Comparison of ENCODE assay signal across 23 cellular contexts in genomic region chr12:84455598-84455997, GRCh38.
DNase-seq lines count a peak whose midpoint lies in the region; FAIRE-seq and TF ChIP-seq lines count a peak whose summit lies in the region.
"Had no signal": no experiment of that assay in that cellular context is flagged by ENCODE, and none has a peak within 500 bp of the region (broad histone marks: within the 10 kb centered on the region; RNA-seq: fewer than 3 reads in every experiment).

No MANE protein-coding gene starts in this region.

- no peaks in the 10 kb centered on the region for H3K9me3 ChIP-seq in SK-N-SH
- no peaks in the 10 kb centered on the region for H3K9me3 ChIP-seq in MM.1S (replicated peaks; ENCODE audit: insufficient read depth, low read length)
- H3K9me3 ChIP-seq in mammary epithelial cell (replicated peaks; ENCODE audit: insufficient read depth, low read length) = no peaks in the 10 kb centered on the region
- H3K9me3 ChIP-seq: BLaER1 treated with 17β-estradiol and CSF1 and Interleukin-3, amounts not matched to agents 10 nM and 100 nM had no signal

- BruUV-seq in mammary epithelial cell (replicated peaks; lab: Mats Ljungman, UMichigan) = no TSS peak

- WGBS in SK-N-SH (ENCODE audit: low lambda C conversion rate) = 17% methylated on average over 2 of the region's 2 CpGs
- no CpG with 5 or more reads among the region's 2 CpGs for WGBS in mammary epithelial cell (ENCODE audit: low coverage, missing lambda C conversion rate)

- H4K20me1 ChIP-seq in SK-N-SH (ENCODE audit: insufficient read depth) (no peaks in the 10 kb centered on the region), MM.1S (ENCODE audit: insufficient read depth, low read length) (no peaks in the 10 kb centered on the region), mammary epithelial cell (ENCODE audit: insufficient read depth, low read length) (no peaks in the 10 kb centered on the region)
- H4K20me1 ChIP-seq: BLaER1 treated with 17β-estradiol and CSF1 and Interleukin-3, amounts not matched to agents 10 nM and 100 nM had no signal

- TF ChIP-seq RAD21 in SK-N-SH (IDR thresholded peaks at IDR 0.05; ENCODE audit: low read length) = no peak

- H3K4me2 ChIP-seq in SK-N-SH (no peak overlapping the region), MM.1S (ENCODE audit: low read depth, low read length) (no peak overlapping the region), mammary epithelial cell (ENCODE audit: insufficient read depth, low read depth, low read length) (no peak overlapping the region)
- H3K4me2 ChIP-seq: BLaER1 treated with 17β-estradiol and CSF1 and Interleukin-3, amounts not matched to agents 10 nM and 100 nM had no signal

- H3K79me2 ChIP-seq in SK-N-SH (ENCODE audit: insufficient read depth) = no peaks in the 10 kb centered on the region
- H3K79me2 ChIP-seq in MM.1S (ENCODE audit: low read length) = no peaks in the 10 kb centered on the region
- H3K79me2 ChIP-seq in mammary epithelial cell (ENCODE audit: insufficient read depth, low read length) = no peaks in the 10 kb centered on the region

- DNase-seq in EH (ENCODE audit: low read depth) (peak; percentile 11), SK-N-SH (peak; percentile 0), foreskin fibroblast (peak; percentile 9 to 49), T1000 (lab: John Stamatoyannopoulos, UW) (no peak), MM.1S (no peak), brain microvascular endothelial cell (no peak), mammary epithelial cell (no peak)
- DNase-seq: ACHN; Calu3; CD8-positive, alpha-beta T cell; DMS53; DND-41; GOT3; H7; IMR-90 had no signal

- intact Hi-C loops in mammary epithelial cell (cut with micrococcal nuclease) = no loop called here

- POLR2A ChIA-PET in SK-N-SH (lab: Yijun Ruan, JAX) = no interaction called here

- H3K27ac ChIP-seq in SK-N-SH (ENCODE audit: low read depth in 2 of 2, low read length in 1 of 2) (peak overlapping the region in 1 of 2 experiments; percentile 14; a peak in 1 of 4 replicates), MM.1S (ENCODE audit: low read length) (no peak overlapping the region), brain microvascular endothelial cell (no peak overlapping the region), mammary epithelial cell (ENCODE audit: insufficient read depth, low read depth, low read length) (no peak overlapping the region)
- H3K27ac ChIP-seq: BLaER1 treated with 17β-estradiol and CSF1 and Interleukin-3, amounts not matched to agents 10 nM and 100 nM had no signal

- TF ChIP-seq CTCF in SK-N-SH (IDR thresholded peaks at IDR 0.05) (no peak), foreskin fibroblast (IDR thresholded peaks at IDR 0.05; ENCODE audit: low read depth, low read length) (no peak), MM.1S (IDR thresholded peaks at IDR 0.05; ENCODE audit: low read length) (no peak), brain microvascular endothelial cell (IDR thresholded peaks at IDR 0.05; ENCODE audit: low read depth, low read length, missing control alignments) (no peak), mammary epithelial cell (conservative IDR thresholded peaks at IDR 0.05 in 1 of 2, IDR thresholded peaks at IDR 0.05 in 1 of 2; ENCODE audit: extremely low read depth in 1 of 2, insufficient read depth in 1 of 2, low read depth in 1 of 2, low read length in 2 of 2) (no peak)

- dilution Hi-C loops in mammary epithelial cell (cut with HindIII; ENCODE audit: low sequenced_read_pairs) = no loop called here

- CTCF ChIA-PET in SK-N-SH (lab: Yijun Ruan, JAX) = interaction anchor here (1.1 kb wide), 1 partner anchor 14 kb away, joined by 3 read pairs; no protein-coding TSS in a partner anchor
- CTCF ChIA-PET in mammary epithelial cell (lab: Charles Lee; ENCODE audit: low non-redundant PET) = no interaction called here

- H3F3A ChIP-seq in SK-N-SH (replicated peaks; ENCODE audit: insufficient read depth) (no peaks in the 10 kb centered on the region), MM.1S (ENCODE audit: insufficient read depth, low read length) (no peaks in the 10 kb centered on the region)

- H3K36me3 ChIP-seq in SK-N-SH (replicated peaks in 1 of 2; ENCODE audit: control insufficient read depth in 1 of 2, insufficient read depth in 2 of 2, low read length in 1 of 2) (no peaks in the 10 kb centered on the region), MM.1S (replicated peaks; ENCODE audit: insufficient read depth, low read length) (no peaks in the 10 kb centered on the region), brain microvascular endothelial cell (replicated peaks) (no peaks in the 10 kb centered on the region), mammary epithelial cell (ENCODE audit: insufficient read depth, low read length) (no peaks in the 10 kb centered on the region)
- H3K36me3 ChIP-seq: BLaER1 treated with 17β-estradiol and CSF1 and Interleukin-3, amounts not matched to agents 10 nM and 100 nM had no signal

- H3K4me1 ChIP-seq in SK-N-SH (ENCODE audit: control insufficient read depth in 1 of 2, insufficient read depth in 2 of 2, low read depth in 1 of 2, low read length in 1 of 2) (0 out of 4 replicates have a peak, but pooled peaks cover 0 to 2% of the 10 kb centered on the region in 2 experiments), MM.1S (ENCODE audit: low read length) (no peaks in the 10 kb centered on the region), mammary epithelial cell (ENCODE audit: insufficient read depth, low read length) (no peaks in the 10 kb centered on the region)
- H3K4me1 ChIP-seq: BLaER1 treated with 17β-estradiol and CSF1 and Interleukin-3, amounts not matched to agents 10 nM and 100 nM had no signal

- peak; percentile 62 for FAIRE-seq in endometrium (lab: Jason Lieb, UNC)
- FAIRE-seq: A204.1, G401.6, GM12892, GM18507, HTR-8/SVneo, K562 had no signal

- H3K9ac ChIP-seq in SK-N-SH (no peak overlapping the region), MM.1S (ENCODE audit: low read length) (no peak overlapping the region), mammary epithelial cell (ENCODE audit: insufficient read depth, low read length) (no peak overlapping the region)
- H3K9ac ChIP-seq: BLaER1 treated with 17β-estradiol and CSF1 and Interleukin-3, amounts not matched to agents 10 nM and 100 nM had no signal

- H3K27me3 ChIP-seq in SK-N-SH (ENCODE audit: insufficient read depth) (no peaks in the 10 kb centered on the region), MM.1S (replicated peaks; ENCODE audit: insufficient read depth, low read length) (no peaks in the 10 kb centered on the region), brain microvascular endothelial cell (replicated peaks) (no peaks in the 10 kb centered on the region), mammary epithelial cell (ENCODE audit: insufficient read depth, low read length) (no peaks in the 10 kb centered on the region)
- H3K27me3 ChIP-seq: BLaER1 treated with 17β-estradiol and CSF1 and Interleukin-3, amounts not matched to agents 10 nM and 100 nM had no signal

- no peaks in the 10 kb centered on the region for H3K9me2 ChIP-seq in SK-N-SH
- H3K9me2 ChIP-seq in MM.1S (replicated peaks; ENCODE audit: insufficient read depth, low read length) = no peaks in the 10 kb centered on the region

- in situ Hi-C loops in brain microvascular endothelial cell (cut with HindIII; ENCODE audit: low pct_ligation_motif_present, low sequenced_read_pairs) = no loop called here
- in situ Hi-C loops in mammary epithelial cell (cut with MboI; ENCODE audit: low sequenced_read_pairs in 2 of 2) = no loop called here

- H2AFZ ChIP-seq in SK-N-SH (ENCODE audit: low read depth) (no peak overlapping the region), MM.1S (ENCODE audit: low read length) (no peak overlapping the region), mammary epithelial cell (ENCODE audit: low read depth, low read length) (no peak overlapping the region)

- no peak for TF ChIP-seq EP300 in SK-N-SH (IDR thresholded peaks at IDR 0.05; ENCODE audit: borderline replicate concordance in 1 of 2, low read depth in 1 of 2, low read length in 1 of 2)

- H3K4me3 ChIP-seq in SK-N-SH (ENCODE audit: low read depth in 2 of 2, low read length in 1 of 2) (no peak overlapping the region), foreskin fibroblast (ENCODE audit: low read depth in 1 of 2, low read length in 2 of 2) (no peak overlapping the region), MM.1S (ENCODE audit: low read length) (no peak overlapping the region), brain microvascular endothelial cell (ENCODE audit: low read depth, low read length) (no peak overlapping the region), mammary epithelial cell (replicated peaks in 1 of 3; ENCODE audit: insufficient read depth in 1 of 3, low read depth in 2 of 3, low read length in 3 of 3) (no peak overlapping the region)
- H3K4me3 ChIP-seq: BLaER1 treated with 17β-estradiol and CSF1 and Interleukin-3, amounts not matched to agents 10 nM and 100 nM; K562 had no signal

TF ChIP-seq in SK-N-SH, 30 proteins besides CTCF, POLR2A, EP300 and RAD21 (continues in another document):
- TF ChIP-seq TCF12 (IDR thresholded peaks at IDR 0.05) (peak; percentile 44), MXI1 (IDR thresholded peaks at IDR 0.05; ENCODE audit: low read depth, low read length) (no peak), GATA2 (CRISPR knock-in tag; IDR thresholded peaks at IDR 0.05) (no peak), EZH2phosphoT487 (IDR thresholded peaks at IDR 0.05; ENCODE audit: borderline replicate concordance, low read depth) (no peak), NRF1 (IDR thresholded peaks at IDR 0.05; ENCODE audit: low read depth, low read length) (no peak), FOXJ3 (CRISPR knock-in tag; IDR thresholded peaks at IDR 0.05) (no peak), ELF1 (IDR thresholded peaks at IDR 0.05) (no peak)

Comparison
In these comparisons a context has a peak if more than half of its experiments do, and no peak if none do; other contexts are left out.
1. DNase-seq: peak in EH (single experiment), SK-N-SH (single experiment) and foreskin fibroblast (2 of 2); none in T1000 (single experiment), MM.1S (single experiment), brain microvascular endothelial cell (single experiment) and mammary epithelial cell (single experiment).